ENCODE assay signal across 15 cellular contexts in the genomic region with DNA sequence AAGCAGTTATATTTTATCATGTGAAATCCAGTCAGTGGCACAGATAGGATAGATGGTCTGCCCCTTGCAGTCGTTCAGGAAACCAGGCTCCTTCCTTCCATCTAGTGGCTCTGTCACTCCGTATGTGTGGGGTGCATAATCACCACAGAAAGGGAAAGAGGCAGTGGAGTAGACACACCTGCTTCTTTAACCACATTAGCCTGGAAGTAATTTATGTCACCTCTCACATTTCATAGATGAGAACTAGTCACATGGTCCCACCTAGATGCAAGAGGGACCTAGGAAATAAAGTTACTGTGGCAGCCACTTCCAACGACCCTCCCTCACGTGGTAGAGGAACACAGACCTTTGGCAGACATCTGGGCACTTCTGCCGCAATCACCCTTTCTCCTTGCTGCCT.
A peak's percentile ranks its signal among the peaks of the same experiment; 100 is the strongest.
DNase-seq lines count a peak whose midpoint lies in the region; ATAC-seq lines count a peak whose summit lies in the region.
"Had no signal": no experiment of that assay in that cellular context is flagged by ENCODE, and none has a peak within 500 bp of the region (broad histone marks: within the 10 kb centered on the region; RNA-seq: fewer than 3 reads in every experiment).

No MANE protein-coding gene starts in this region.

- DNase-seq in DMS53 (lab: John Stamatoyannopoulos, UW) (peak; percentile 51), DMS53 treated with DMSO at 0.1 percent for 48 hours (lab: John Stamatoyannopoulos, UW; ENCODE audit: unreplicated experiment) (no peak), NCI-H1105 (lab: John Stamatoyannopoulos, UW) (peak; percentile 81), NCI-H524 treated with DMSO at 0.1 percent for 48 hours (lab: John Stamatoyannopoulos, UW) (peak; percentile 90), left kidney (ENCODE audit: low read depth, low spot score) (peak; percentile 46), islet precursor cell (no peak)
- DNase-seq: activated T-cell treated with anti-CD3 and anti-CD28 coated beads for 4 hours; CD4-positive, alpha-beta T cell; hypothalamus; lower lobe of right lung; NCI-H226; thyroid gland had no signal

- ATAC-seq in GM21423 (IDR thresholded peaks at IDR 0.05; ENCODE audit: unreplicated experiment) (no peak), GM21381 (IDR thresholded peaks at IDR 0.05; ENCODE audit: unreplicated experiment) (no peak)
- ATAC-seq: HCT116, lower lobe of right lung had no signal

Comparison
In these comparisons a context has a peak if more than half of its experiments do, and no peak if none do; other contexts are left out.
1. DNase-seq: peak in DMS53 (single experiment), NCI-H1105 (single experiment), NCI-H524 treated with DMSO at 0.1 percent for 48 hours (single experiment) and left kidney (single experiment); none in DMS53 treated with DMSO at 0.1 percent for 48 hours (single experiment) and islet precursor cell (single experiment).